Comparison of ENCODE assay signal across 1 cellular context in the genomic region with DNA sequence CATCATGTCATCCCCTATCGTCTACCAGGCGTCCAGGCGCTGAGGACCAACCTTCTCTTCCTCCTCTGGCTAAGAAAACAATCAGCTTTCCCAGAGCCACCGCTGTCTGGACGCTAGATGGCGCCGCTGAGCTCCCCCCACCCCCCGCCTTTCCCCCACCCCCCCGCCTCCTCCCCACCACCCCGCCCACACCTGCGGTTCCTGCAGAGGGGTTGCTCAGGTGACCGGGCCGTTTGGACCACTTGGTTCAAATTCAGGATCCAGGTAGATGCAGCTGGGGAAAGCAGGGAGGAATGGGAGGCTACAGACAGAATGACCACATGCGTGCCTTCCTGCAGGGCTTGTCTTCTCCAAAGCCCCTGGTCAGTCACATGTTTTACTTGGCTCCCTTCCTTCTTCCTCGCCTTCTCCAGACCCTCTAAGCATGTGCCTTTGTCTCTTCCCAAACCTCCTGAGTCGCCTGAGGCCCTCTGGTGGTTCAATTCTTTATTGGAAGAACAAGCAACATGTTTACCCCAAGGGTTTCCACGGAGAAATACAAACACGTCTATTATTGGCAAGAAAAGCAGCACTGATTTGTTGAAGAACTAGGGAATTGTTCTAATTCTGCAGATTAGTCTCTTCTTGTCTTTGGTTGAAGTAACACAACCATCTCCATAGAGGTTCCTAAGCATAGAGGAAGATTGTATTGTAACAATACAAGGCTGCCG.
A peak's percentile ranks its signal among the peaks of the same experiment; 100 is the strongest.
TF ChIP-seq lines count a peak whose summit lies in the region.

No MANE protein-coding gene starts in this region.

TF ChIP-seq in K562, 482 proteins besides CTCF, POLR2A, EP300 and RAD21 (continued from another document and continues in another):
- TF ChIP-seq PRDM10 (IDR thresholded peaks at IDR 0.05; ENCODE audit: partially characterized antibody): peak; percentile 14
- TF ChIP-seq ZNF764 (CRISPR knock-in tag; IDR thresholded peaks at IDR 0.05; ENCODE audit: low read depth): no peak
- TF ChIP-seq MAZ (CRISPR knock-in tag; conservative IDR thresholded peaks at IDR 0.05 in 1 of 2, IDR thresholded peaks at IDR 0.05 in 1 of 2): peak in 1 of 2 experiments; percentile 65; a peak in 3 of 4 replicates
- peak; percentile 52; the same call in 1 of the 2 replicates for TF ChIP-seq RAD51 (IDR thresholded peaks at IDR 0.05; ENCODE audit: borderline replicate concordance, low read depth)
- TF ChIP-seq YBX1 (IDR thresholded peaks at IDR 0.05): no peak
- 0 out of 2 replicates have a peak, but pooled peaks have one; percentile 63 for TF ChIP-seq CBFB (CRISPR knock-in tag; IDR thresholded peaks at IDR 0.05)
- 0 out of 2 replicates have a peak, but pooled peaks have one; percentile 9 for TF ChIP-seq ZNF324 (CRISPR knock-in tag; IDR thresholded peaks at IDR 0.05)
- TF ChIP-seq, protein P1, sequence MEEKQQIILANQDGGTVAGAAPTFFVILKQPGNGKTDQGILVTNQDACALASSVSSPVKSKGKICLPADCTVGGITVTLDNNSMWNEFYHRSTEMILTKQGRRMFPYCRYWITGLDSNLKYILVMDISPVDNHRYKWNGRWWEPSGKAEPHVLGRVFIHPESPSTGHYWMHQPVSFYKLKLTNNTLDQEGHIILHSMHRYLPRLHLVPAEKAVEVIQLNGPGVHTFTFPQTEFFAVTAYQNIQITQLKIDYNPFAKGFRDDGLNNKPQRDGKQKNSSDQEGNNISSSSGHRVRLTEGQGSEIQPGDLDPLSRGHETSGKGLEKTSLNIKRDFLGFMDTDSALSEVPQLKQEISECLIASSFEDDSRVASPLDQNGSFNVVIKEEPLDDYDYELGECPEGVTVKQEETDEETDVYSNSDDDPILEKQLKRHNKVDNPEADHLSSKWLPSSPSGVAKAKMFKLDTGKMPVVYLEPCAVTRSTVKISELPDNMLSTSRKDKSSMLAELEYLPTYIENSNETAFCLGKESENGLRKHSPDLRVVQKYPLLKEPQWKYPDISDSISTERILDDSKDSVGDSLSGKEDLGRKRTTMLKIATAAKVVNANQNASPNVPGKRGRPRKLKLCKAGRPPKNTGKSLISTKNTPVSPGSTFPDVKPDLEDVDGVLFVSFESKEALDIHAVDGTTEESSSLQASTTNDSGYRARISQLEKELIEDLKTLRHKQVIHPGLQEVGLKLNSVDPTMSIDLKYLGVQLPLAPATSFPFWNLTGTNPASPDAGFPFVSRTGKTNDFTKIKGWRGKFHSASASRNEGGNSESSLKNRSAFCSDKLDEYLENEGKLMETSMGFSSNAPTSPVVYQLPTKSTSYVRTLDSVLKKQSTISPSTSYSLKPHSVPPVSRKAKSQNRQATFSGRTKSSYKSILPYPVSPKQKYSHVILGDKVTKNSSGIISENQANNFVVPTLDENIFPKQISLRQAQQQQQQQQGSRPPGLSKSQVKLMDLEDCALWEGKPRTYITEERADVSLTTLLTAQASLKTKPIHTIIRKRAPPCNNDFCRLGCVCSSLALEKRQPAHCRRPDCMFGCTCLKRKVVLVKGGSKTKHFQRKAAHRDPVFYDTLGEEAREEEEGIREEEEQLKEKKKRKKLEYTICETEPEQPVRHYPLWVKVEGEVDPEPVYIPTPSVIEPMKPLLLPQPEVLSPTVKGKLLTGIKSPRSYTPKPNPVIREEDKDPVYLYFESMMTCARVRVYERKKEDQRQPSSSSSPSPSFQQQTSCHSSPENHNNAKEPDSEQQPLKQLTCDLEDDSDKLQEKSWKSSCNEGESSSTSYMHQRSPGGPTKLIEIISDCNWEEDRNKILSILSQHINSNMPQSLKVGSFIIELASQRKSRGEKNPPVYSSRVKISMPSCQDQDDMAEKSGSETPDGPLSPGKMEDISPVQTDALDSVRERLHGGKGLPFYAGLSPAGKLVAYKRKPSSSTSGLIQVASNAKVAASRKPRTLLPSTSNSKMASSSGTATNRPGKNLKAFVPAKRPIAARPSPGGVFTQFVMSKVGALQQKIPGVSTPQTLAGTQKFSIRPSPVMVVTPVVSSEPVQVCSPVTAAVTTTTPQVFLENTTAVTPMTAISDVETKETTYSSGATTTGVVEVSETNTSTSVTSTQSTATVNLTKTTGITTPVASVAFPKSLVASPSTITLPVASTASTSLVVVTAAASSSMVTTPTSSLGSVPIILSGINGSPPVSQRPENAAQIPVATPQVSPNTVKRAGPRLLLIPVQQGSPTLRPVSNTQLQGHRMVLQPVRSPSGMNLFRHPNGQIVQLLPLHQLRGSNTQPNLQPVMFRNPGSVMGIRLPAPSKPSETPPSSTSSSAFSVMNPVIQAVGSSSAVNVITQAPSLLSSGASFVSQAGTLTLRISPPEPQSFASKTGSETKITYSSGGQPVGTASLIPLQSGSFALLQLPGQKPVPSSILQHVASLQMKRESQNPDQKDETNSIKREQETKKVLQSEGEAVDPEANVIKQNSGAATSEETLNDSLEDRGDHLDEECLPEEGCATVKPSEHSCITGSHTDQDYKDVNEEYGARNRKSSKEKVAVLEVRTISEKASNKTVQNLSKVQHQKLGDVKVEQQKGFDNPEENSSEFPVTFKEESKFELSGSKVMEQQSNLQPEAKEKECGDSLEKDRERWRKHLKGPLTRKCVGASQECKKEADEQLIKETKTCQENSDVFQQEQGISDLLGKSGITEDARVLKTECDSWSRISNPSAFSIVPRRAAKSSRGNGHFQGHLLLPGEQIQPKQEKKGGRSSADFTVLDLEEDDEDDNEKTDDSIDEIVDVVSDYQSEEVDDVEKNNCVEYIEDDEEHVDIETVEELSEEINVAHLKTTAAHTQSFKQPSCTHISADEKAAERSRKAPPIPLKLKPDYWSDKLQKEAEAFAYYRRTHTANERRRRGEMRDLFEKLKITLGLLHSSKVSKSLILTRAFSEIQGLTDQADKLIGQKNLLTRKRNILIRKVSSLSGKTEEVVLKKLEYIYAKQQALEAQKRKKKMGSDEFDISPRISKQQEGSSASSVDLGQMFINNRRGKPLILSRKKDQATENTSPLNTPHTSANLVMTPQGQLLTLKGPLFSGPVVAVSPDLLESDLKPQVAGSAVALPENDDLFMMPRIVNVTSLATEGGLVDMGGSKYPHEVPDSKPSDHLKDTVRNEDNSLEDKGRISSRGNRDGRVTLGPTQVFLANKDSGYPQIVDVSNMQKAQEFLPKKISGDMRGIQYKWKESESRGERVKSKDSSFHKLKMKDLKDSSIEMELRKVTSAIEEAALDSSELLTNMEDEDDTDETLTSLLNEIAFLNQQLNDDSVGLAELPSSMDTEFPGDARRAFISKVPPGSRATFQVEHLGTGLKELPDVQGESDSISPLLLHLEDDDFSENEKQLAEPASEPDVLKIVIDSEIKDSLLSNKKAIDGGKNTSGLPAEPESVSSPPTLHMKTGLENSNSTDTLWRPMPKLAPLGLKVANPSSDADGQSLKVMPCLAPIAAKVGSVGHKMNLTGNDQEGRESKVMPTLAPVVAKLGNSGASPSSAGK (IDR thresholded peaks at IDR 0.05): peak; percentile 95
- TF ChIP-seq, protein P2, sequence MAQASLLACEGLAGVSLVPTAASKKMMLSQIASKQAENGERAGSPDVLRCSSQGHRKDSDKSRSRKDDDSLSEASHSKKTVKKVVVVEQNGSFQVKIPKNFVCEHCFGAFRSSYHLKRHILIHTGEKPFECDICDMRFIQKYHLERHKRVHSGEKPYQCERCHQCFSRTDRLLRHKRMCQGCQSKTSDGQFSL (CRISPR knock-in tag; IDR thresholded peaks at IDR 0.05): peak; percentile 86
- TF ChIP-seq, protein P2 (tag; IDR thresholded peaks at IDR 0.05): peak in 1 of 2 experiments; percentile 94; a peak in 2 of 4 replicates
- TF ChIP-seq HDAC2 (IDR thresholded peaks at IDR 0.05): 0 out of 2 replicates have a peak, but pooled peaks have one; percentile 56
- TF ChIP-seq USF1 (CRISPR knock-in tag; IDR thresholded peaks at IDR 0.05): peak; percentile 36; the same call in 1 of the 2 replicates
- TF ChIP-seq USF2 (CRISPR knock-in tag; IDR thresholded peaks at IDR 0.05): 0 out of 2 replicates have a peak, but pooled peaks have one; percentile 39
- TF ChIP-seq FOXM1 (IDR thresholded peaks at IDR 0.05; ENCODE audit: low read depth): 0 out of 2 replicates have a peak, but pooled peaks have one; percentile 19
- no peak for TF ChIP-seq FOXM1 (CRISPR knock-in tag; IDR thresholded peaks at IDR 0.05; ENCODE audit: low read depth)
- TF ChIP-seq, protein P3, sequence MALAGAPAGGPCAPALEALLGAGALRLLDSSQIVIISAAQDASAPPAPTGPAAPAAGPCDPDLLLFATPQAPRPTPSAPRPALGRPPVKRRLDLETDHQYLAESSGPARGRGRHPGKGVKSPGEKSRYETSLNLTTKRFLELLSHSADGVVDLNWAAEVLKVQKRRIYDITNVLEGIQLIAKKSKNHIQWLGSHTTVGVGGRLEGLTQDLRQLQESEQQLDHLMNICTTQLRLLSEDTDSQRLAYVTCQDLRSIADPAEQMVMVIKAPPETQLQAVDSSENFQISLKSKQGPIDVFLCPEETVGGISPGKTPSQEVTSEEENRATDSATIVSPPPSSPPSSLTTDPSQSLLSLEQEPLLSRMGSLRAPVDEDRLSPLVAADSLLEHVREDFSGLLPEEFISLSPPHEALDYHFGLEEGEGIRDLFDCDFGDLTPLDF (CRISPR knock-in tag; IDR thresholded peaks at IDR 0.05): peak; percentile 51; the same call in 1 of the 2 replicates
- TF ChIP-seq FOXJ3 (CRISPR knock-in tag; IDR thresholded peaks at IDR 0.05): peak; percentile 99
- TF ChIP-seq TRIM28 (IDR thresholded peaks at IDR 0.05): 0 out of 2 replicates have a peak, but pooled peaks have one; percentile 13
- no peak for TF ChIP-seq PTRF (tag; IDR thresholded peaks at IDR 0.05)
- TF ChIP-seq, protein P4, sequence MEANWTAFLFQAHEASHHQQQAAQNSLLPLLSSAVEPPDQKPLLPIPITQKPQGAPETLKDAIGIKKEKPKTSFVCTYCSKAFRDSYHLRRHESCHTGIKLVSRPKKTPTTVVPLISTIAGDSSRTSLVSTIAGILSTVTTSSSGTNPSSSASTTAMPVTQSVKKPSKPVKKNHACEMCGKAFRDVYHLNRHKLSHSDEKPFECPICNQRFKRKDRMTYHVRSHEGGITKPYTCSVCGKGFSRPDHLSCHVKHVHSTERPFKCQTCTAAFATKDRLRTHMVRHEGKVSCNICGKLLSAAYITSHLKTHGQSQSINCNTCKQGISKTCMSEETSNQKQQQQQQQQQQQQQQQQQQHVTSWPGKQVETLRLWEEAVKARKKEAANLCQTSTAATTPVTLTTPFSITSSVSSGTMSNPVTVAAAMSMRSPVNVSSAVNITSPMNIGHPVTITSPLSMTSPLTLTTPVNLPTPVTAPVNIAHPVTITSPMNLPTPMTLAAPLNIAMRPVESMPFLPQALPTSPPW (CRISPR knock-in tag; IDR thresholded peaks at IDR 0.05): peak; percentile 98
- TF ChIP-seq CREB1 (IDR thresholded peaks at IDR 0.05): no peak
- TF ChIP-seq CREB1 (CRISPR knock-in tag; IDR thresholded peaks at IDR 0.05): peak; percentile 15; the same call in 1 of the 2 replicates
- TF ChIP-seq KDM1A (IDR thresholded peaks at IDR 0.05): peak; percentile 22 to 36; a peak in 2 of 4 replicates
- 0 out of 2 replicates have a peak, but pooled peaks have one; percentile 21 for TF ChIP-seq SMARCA4 (IDR thresholded peaks at IDR 0.05)
- TF ChIP-seq RFX1 (IDR thresholded peaks at IDR 0.05): peak; percentile 63
- TF ChIP-seq FOXK2 (conservative IDR thresholded peaks at IDR 0.05 in 1 of 2, IDR thresholded peaks at IDR 0.05 in 1 of 2; ENCODE audit: low read depth in 2 of 2): peak; percentile 64 to 67
- TF ChIP-seq SMC3 (conservative IDR thresholded peaks at IDR 0.05; ENCODE audit: insufficient read depth, low read depth, low read length): peak; percentile 57
- peak; percentile 56 for TF ChIP-seq MAX (CRISPR knock-in tag; IDR thresholded peaks at IDR 0.05)
- TF ChIP-seq, protein P5, sequence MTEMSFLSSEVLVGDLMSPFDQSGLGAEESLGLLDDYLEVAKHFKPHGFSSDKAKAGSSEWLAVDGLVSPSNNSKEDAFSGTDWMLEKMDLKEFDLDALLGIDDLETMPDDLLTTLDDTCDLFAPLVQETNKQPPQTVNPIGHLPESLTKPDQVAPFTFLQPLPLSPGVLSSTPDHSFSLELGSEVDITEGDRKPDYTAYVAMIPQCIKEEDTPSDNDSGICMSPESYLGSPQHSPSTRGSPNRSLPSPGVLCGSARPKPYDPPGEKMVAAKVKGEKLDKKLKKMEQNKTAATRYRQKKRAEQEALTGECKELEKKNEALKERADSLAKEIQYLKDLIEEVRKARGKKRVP (CRISPR knock-in tag; IDR thresholded peaks at IDR 0.05): no peak
- TF ChIP-seq RBFOX2 (IDR thresholded peaks at IDR 0.05; ENCODE audit: low read depth, low read length): no peak
- TF ChIP-seq XRCC4 (IDR thresholded peaks at IDR 0.05; ENCODE audit: extremely low read depth, insufficient read depth, insufficient read length): no peak
